Comparison of ENCODE assay signal across 26 cellular contexts in genomic region chr7:155975490-155975889, GRCh38.
DNase-seq lines count a peak whose midpoint lies in the region; ATAC-seq and TF ChIP-seq lines count a peak whose summit lies in the region.
"Had no signal": no experiment of that assay in that cellular context is flagged by ENCODE, and none has a peak within 500 bp of the region (broad histone marks: within the 10 kb centered on the region; RNA-seq: fewer than 3 reads in every experiment).

No MANE protein-coding gene starts in this region.

- ATAC-seq in GM23338: no peak
- no peak for ATAC-seq in natural killer cell
- no peak for ATAC-seq in GM19035 (IDR thresholded peaks at IDR 0.05; ENCODE audit: unreplicated experiment)
- ATAC-seq: activated CD4-positive, alpha-beta T cell treated with anti-CD3 and anti-CD28 coated beads for 36 hours; HCT116; lower lobe of right lung; naive thymus-derived CD4-positive, alpha-beta T cell; Panc1; stimulated activated naive B cell treated with anti-CD40 and anti-IgM and Interleukin-4, amounts not matched to agents 10 μg/mL and 1 μg/mL and 100 μg/mL, for 72 hours had no signal

- H3K9me3 Mint-ChIP-seq in GM23338 (no peaks in the 10 kb centered on the region), natural killer cell (no peaks in the 10 kb centered on the region)
- H3K9me3 Mint-ChIP-seq in activated CD4-positive, alpha-beta memory T cell treated with anti-CD3 and anti-CD28 coated beads for 36 hours: no peaks in the 10 kb centered on the region
- H3K9me3 Mint-ChIP-seq: naive thymus-derived CD4-positive, alpha-beta T cell; T-helper 2 cell treated with Interferon-gamma antibody and Interleukin-4, amounts not matched to agents 5 μg/mL and 100 μg/mL, for 36 hours had no signal

- H4K20me1 ChIP-seq in GM23338 (replicated peaks; ENCODE audit: insufficient read depth) (no peaks in the 10 kb centered on the region), PC-9 (ENCODE audit: insufficient read depth) (no peaks in the 10 kb centered on the region)
- H4K20me1 ChIP-seq: BLaER1 had no signal

- H3K27me3 Mint-ChIP-seq in GM23338 (ENCODE audit: insufficient read depth, low read depth, poor library complexity) (peaks cover 12% of the 10 kb centered on the region), natural killer cell (ENCODE audit: low read depth in 2 of 2) (peaks cover 4 to 6% of the 10 kb centered on the region in 2 donors)
- peaks cover 12% of the 10 kb centered on the region for H3K27me3 Mint-ChIP-seq in activated CD4-positive, alpha-beta memory T cell treated with anti-CD3 and anti-CD28 coated beads for 36 hours

- TF ChIP-seq CTCF in GM23338 (conservative IDR thresholded peaks at IDR 0.05; ENCODE audit: low read depth in 2 of 2) (no peak), natural killer cell (IDR thresholded peaks at IDR 0.05) (no peak), suprapubic skin (IDR thresholded peaks at IDR 0.05) (no peak), PC-9 (conservative IDR thresholded peaks at IDR 0.05) (no peak)

- H3K4me3 ChIP-seq in GM23338: no peak overlapping the region
- H3K4me3 ChIP-seq in suprapubic skin: no peak overlapping the region
- no peak overlapping the region for H3K4me3 ChIP-seq in PC-9
- H3K4me3 ChIP-seq: BLaER1, lower lobe of right lung had no signal

- no peak overlapping the region for H3K4me2 ChIP-seq in GM23338
- no peak overlapping the region for H3K4me2 ChIP-seq in PC-9
- H3K4me2 ChIP-seq: BLaER1 had no signal

- H3K79me2 ChIP-seq in GM23338 (replicated peaks; ENCODE audit: insufficient read depth): no peaks in the 10 kb centered on the region
- H3K79me2 ChIP-seq in PC-9 (ENCODE audit: low read depth): no peaks in the 10 kb centered on the region

- no peaks in the 10 kb centered on the region for H3K9me3 ChIP-seq in suprapubic skin
- no peaks in the 10 kb centered on the region for H3K9me3 ChIP-seq in PC-9 (ENCODE audit: insufficient read depth, low read depth)
- H3K9me3 ChIP-seq: BLaER1, lower lobe of right lung had no signal

- TF ChIP-seq EP300 in suprapubic skin (IDR thresholded peaks at IDR 0.05): no peak

- POLR2A ChIA-PET in activated CD4-positive, alpha-beta memory T cell treated with anti-CD3 and anti-CD28 coated beads for 36 hours (lab: Charles Lee): interaction anchor here (1.0 kb wide), 1 partner anchor 14 kb away, joined by 3 read pairs; no protein-coding TSS in a partner anchor
- POLR2A ChIA-PET in PC-9 (lab: Charles Lee; ENCODE audit: unreplicated experiment): no interaction called here

- H3F3A ChIP-seq in GM23338 (replicated peaks; ENCODE audit: low read depth): no peaks in the 10 kb centered on the region
- no peaks in the 10 kb centered on the region for H3F3A ChIP-seq in PC-9 (ENCODE audit: insufficient read depth, low read depth)

- H3K4me3 Mint-ChIP-seq in GM23338 (no peak overlapping the region), natural killer cell (no peak overlapping the region)
- no peak overlapping the region for H3K4me3 Mint-ChIP-seq in activated CD4-positive, alpha-beta memory T cell treated with anti-CD3 and anti-CD28 coated beads for 36 hours
- H3K4me3 Mint-ChIP-seq: activated CD4-positive, alpha-beta T cell treated with anti-CD3 and anti-CD28 coated beads for 36 hours; naive thymus-derived CD4-positive, alpha-beta T cell; stimulated activated naive B cell treated with anti-CD40 and anti-IgM and Interleukin-4, amounts not matched to agents 10 μg/mL and 1 μg/mL and 100 μg/mL, for 72 hours; T-helper 2 cell treated with Interferon-gamma antibody and Interleukin-4, amounts not matched to agents 5 μg/mL and 100 μg/mL, for 36 hours had no signal

- intact Hi-C loops in activated CD4-positive, alpha-beta memory T cell treated with anti-CD3 and anti-CD28 coated beads for 36 hours (cut with micrococcal nuclease): no loop called here
- intact Hi-C loops in natural killer cell (cut with micrococcal nuclease) (no loop called here), PC-9 (cut with micrococcal nuclease; ENCODE audit: unreplicated experiment) (no loop called here)

- no peak overlapping the region for H2AFZ ChIP-seq in GM23338
- no peak overlapping the region for H2AFZ ChIP-seq in PC-9

- H3K36me3 ChIP-seq in GM23338 (ENCODE audit: insufficient read depth) (no peaks in the 10 kb centered on the region), suprapubic skin (no peaks in the 10 kb centered on the region), PC-9 (ENCODE audit: low read depth) (no peaks in the 10 kb centered on the region)
- H3K36me3 ChIP-seq: BLaER1, brain microvascular endothelial cell, lower lobe of right lung had no signal

- DNase-seq in GM23338 (ENCODE audit: low spot score) (no peak), natural killer cell (peak; percentile 4), suprapubic skin (ENCODE audit: low spot score in 2 of 2) (peak; percentile 22 to 35), PC-9 (no peak), putamen (ENCODE audit: low spot score) (no peak)
- peak; percentile 6 for DNase-seq in activated CD4-positive, alpha-beta memory T cell treated with anti-CD3 and anti-CD28 coated beads for 36 hours
- DNase-seq: activated CD4-positive, alpha-beta T cell treated with anti-CD3 and anti-CD28 coated beads for 36 hours; activated naive CD4-positive, alpha-beta T cell treated with Interleukin-2 at 50 U/mL for 16 hours; activated T-cell treated with anti-CD3 and anti-CD28 coated beads, Interleukin-2, amount 50 U/mL, for 48 hours; amniotic stem cell; brain microvascular endothelial cell; foreskin melanocyte; Kasumi-1; lower lobe of right lung; naive thymus-derived CD4-positive, alpha-beta T cell; NCI-H1436; NCI-H2081; NCI-H345; occipital lobe; SHP77 treated with DMSO at 0.1 percent for 48 hours; stimulated activated naive B cell treated with anti-CD40 and anti-IgM and Interleukin-4, amounts not matched to agents 10 μg/mL and 1 μg/mL and 100 μg/mL, for 72 hours had no signal

- H3K36me3 Mint-ChIP-seq in GM23338 (ENCODE audit: low read depth) (no peaks in the 10 kb centered on the region), natural killer cell (no peaks in the 10 kb centered on the region)
- H3K36me3 Mint-ChIP-seq in activated CD4-positive, alpha-beta memory T cell treated with anti-CD3 and anti-CD28 coated beads for 36 hours: no peaks in the 10 kb centered on the region
- H3K36me3 Mint-ChIP-seq: naive thymus-derived CD4-positive, alpha-beta T cell; stimulated activated naive B cell treated with anti-CD40 and anti-IgM and Interleukin-4, amounts not matched to agents 10 μg/mL and 1 μg/mL and 100 μg/mL, for 72 hours had no signal

- H3K27ac ChIP-seq in GM23338 (ENCODE audit: low read depth): no peak overlapping the region
- H3K27ac ChIP-seq in suprapubic skin: no peak overlapping the region
- H3K27ac ChIP-seq in PC-9: no peak overlapping the region
- H3K27ac ChIP-seq: BLaER1, brain microvascular endothelial cell, lower lobe of right lung had no signal

- H3K4me1 Mint-ChIP-seq in GM23338 (peaks cover 10% of the 10 kb centered on the region), natural killer cell (no peaks in the 10 kb centered on the region)
- H3K4me1 Mint-ChIP-seq in activated CD4-positive, alpha-beta memory T cell treated with anti-CD3 and anti-CD28 coated beads for 36 hours (ENCODE audit: low read depth): peaks cover 2% of the 10 kb centered on the region

- WGBS in suprapubic skin: 70% methylated on average over 7 of the region's 7 CpGs

- H3K27me3 ChIP-seq in GM23338 (ENCODE audit: insufficient read depth) (no peaks in the 10 kb centered on the region), suprapubic skin (no peaks in the 10 kb centered on the region), PC-9 (ENCODE audit: insufficient read depth, low read depth) (peaks cover 33% of the 10 kb centered on the region)
- H3K27me3 ChIP-seq: BLaER1 had no signal

- no TSS peak for BruUV-seq in PC-9 (replicated peaks; lab: Mats Ljungman, UMichigan)

- H3K4me1 ChIP-seq in GM23338 (ENCODE audit: insufficient read depth): no peaks in the 10 kb centered on the region
- no peaks in the 10 kb centered on the region for H3K4me1 ChIP-seq in suprapubic skin
- H3K4me1 ChIP-seq in PC-9 (replicated peaks; ENCODE audit: insufficient read depth): no peaks in the 10 kb centered on the region
- H3K4me1 ChIP-seq: lower lobe of right lung had no signal

- no peak for TF ChIP-seq POLR2A in suprapubic skin (IDR thresholded peaks at IDR 0.05)

- CTCF ChIA-PET in activated CD4-positive, alpha-beta memory T cell treated with anti-CD3 and anti-CD28 coated beads for 36 hours (lab: Charles Lee): no interaction called here
- CTCF ChIA-PET in PC-9 (lab: Charles Lee): no interaction called here

- H3K9me2 ChIP-seq in GM23338 (ENCODE audit: insufficient read depth) (no peaks in the 10 kb centered on the region), PC-9 (ENCODE audit: insufficient read depth) (no peaks in the 10 kb centered on the region)

- H3K27ac Mint-ChIP-seq in GM23338 (0 out of 2 replicates have a peak overlapping the region, but pooled peaks have one; percentile 26), natural killer cell (no peak overlapping the region)
- H3K27ac Mint-ChIP-seq in activated CD4-positive, alpha-beta memory T cell treated with anti-CD3 and anti-CD28 coated beads for 36 hours: no peak overlapping the region
- H3K27ac Mint-ChIP-seq: activated CD4-positive, alpha-beta T cell treated with anti-CD3 and anti-CD28 coated beads for 36 hours; naive thymus-derived CD4-positive, alpha-beta T cell; stimulated activated naive B cell treated with anti-CD40 and anti-IgM and Interleukin-4, amounts not matched to agents 10 μg/mL and 1 μg/mL and 100 μg/mL, for 72 hours; T-helper 2 cell treated with Interferon-gamma antibody and Interleukin-4, amounts not matched to agents 5 μg/mL and 100 μg/mL, for 36 hours had no signal

TF ChIP-seq in GM23338, 12 proteins besides CTCF, POLR2A, EP300 and RAD21 (continues in another document):
- TF ChIP-seq ETS1 (IDR thresholded peaks at IDR 0.05) (no peak), JUNB (IDR thresholded peaks at IDR 0.05; ENCODE audit: unreplicated experiment) (no peak), STAT1 (IDR thresholded peaks at IDR 0.05; ENCODE audit: unreplicated experiment) (no peak), NANOG (IDR thresholded peaks at IDR 0.05; ENCODE audit: borderline replicate concordance) (no peak), ZNF114 (CRISPR knock-in tag; IDR thresholded peaks at IDR 0.05) (no peak), EZH2 (IDR thresholded peaks at IDR 0.05; ENCODE audit: low read depth, unreplicated experiment) (no peak), ZNF331 (CRISPR knock-in tag; IDR thresholded peaks at IDR 0.05; ENCODE audit: low read depth) (no peak), POLR2AphosphoS5 (IDR thresholded peaks at IDR 0.05; ENCODE audit: low read depth) (no peak), EZH2phosphoT487 (IDR thresholded peaks at IDR 0.05; ENCODE audit: unreplicated experiment) (no peak)

Comparison
In these comparisons a context has a peak if more than half of its experiments do, and no peak if none do; other contexts are left out.
1. DNase-seq: peak in activated CD4-positive, alpha-beta memory T cell treated with anti-CD3 and anti-CD28 coated beads for 36 hours (single experiment), natural killer cell (single experiment) and suprapubic skin (2 of 2); none in GM23338 (single experiment), PC-9 (0 of 2) and putamen (single experiment).